ENCODE assay signal across 19 cellular contexts in the genomic region with DNA sequence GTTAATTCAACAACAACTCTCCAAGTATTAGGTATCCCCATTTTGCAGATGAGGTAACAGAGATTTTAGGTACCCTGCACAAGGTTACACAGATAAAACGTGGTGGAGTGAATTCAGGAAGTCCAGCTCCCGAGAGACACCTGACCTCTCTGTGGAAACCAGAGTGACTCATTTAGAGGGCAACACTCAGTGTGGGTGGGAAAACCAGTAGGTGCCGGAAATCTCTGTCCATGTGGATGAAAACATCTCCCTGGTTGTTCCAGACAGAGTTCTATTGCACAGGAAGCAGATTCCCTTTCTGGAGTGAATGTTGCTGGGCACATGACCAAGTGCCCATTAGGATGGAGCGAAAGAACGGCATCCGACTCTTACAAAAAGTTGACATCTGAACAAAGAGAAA.
DNase-seq lines count a peak whose midpoint lies in the region; ATAC-seq lines count a peak whose summit lies in the region.
"Had no signal": no experiment of that assay in that cellular context is flagged by ENCODE, and none has a peak within 500 bp of the region (broad histone marks: within the 10 kb centered on the region; RNA-seq: fewer than 3 reads in every experiment).

No MANE protein-coding gene starts in this region.

- no peak for ATAC-seq in HG02870 (IDR thresholded peaks at IDR 0.05; ENCODE audit: unreplicated experiment)
- no peak for ATAC-seq in HG03565 (IDR thresholded peaks at IDR 0.05; ENCODE audit: unreplicated experiment)
- ATAC-seq: body of pancreas; left lobe of liver; stimulated activated memory B cell treated with anti-CD40 and anti-IgM and Interleukin-4, amounts not matched to agents 10 μg/mL and 1 μg/mL and 100 μg/mL, for 72 hours had no signal

- CTCF ChIA-PET in activated naive CD4-positive, alpha-beta T cell treated with anti-CD3 and anti-CD28 coated beads, Interleukin-2, amount 10 ng/mL, durations not matched to agents 7 days and 5 days (lab: Charles Lee), result no interaction called here

- peak; percentile 47 for DNase-seq in HCEC 1CT
- peak; percentile 42 for DNase-seq in SW480 (ENCODE audit: low spot score)
- DNase-seq in glomerular visceral epithelial cell (ENCODE audit: extremely low spot score), result peak; percentile 87
- no peak for DNase-seq in activated naive CD4-positive, alpha-beta T cell treated with anti-CD3 and anti-CD28 coated beads, Interleukin-2, amount 10 ng/mL, durations not matched to agents 7 days and 5 days
- no peak for DNase-seq in mucosa of gallbladder (ENCODE audit: low spot score)
- DNase-seq: activated CD4-positive, alpha-beta T cell treated with anti-CD3 and anti-CD28 coated beads for 48 hours; activated CD8-positive, alpha-beta memory T cell treated with anti-CD3 and anti-CD28 coated beads, Interleukin-2, amount 50 U/mL, for 48 hours; activated naive CD4-positive, alpha-beta T cell; body of pancreas; DMS53; esophagus squamous epithelium; hypothalamus; NCI-H187; T1000; thyroid gland had no signal

- peaks cover 4% of the 10 kb centered on the region for H3K9me3 Mint-ChIP-seq in activated naive CD4-positive, alpha-beta T cell treated with anti-CD3 and anti-CD28 coated beads, Interleukin-2, amount 10 ng/mL, durations not matched to agents 7 days and 5 days

- no peaks in the 10 kb centered on the region for H3K4me1 Mint-ChIP-seq in activated naive CD4-positive, alpha-beta T cell treated with anti-CD3 and anti-CD28 coated beads, Interleukin-2, amount 10 ng/mL, durations not matched to agents 7 days and 5 days
- H3K4me1 Mint-ChIP-seq: stimulated activated memory B cell treated with anti-CD40 and anti-IgM and Interleukin-4, amounts not matched to agents 10 μg/mL and 1 μg/mL and 100 μg/mL, for 72 hours had no signal

- H3K27me3 Mint-ChIP-seq in activated naive CD4-positive, alpha-beta T cell treated with anti-CD3 and anti-CD28 coated beads, Interleukin-2, amount 10 ng/mL, durations not matched to agents 7 days and 5 days, result no peaks in the 10 kb centered on the region
- H3K27me3 Mint-ChIP-seq: stimulated activated memory B cell treated with anti-CD40 and anti-IgM and Interleukin-4, amounts not matched to agents 10 μg/mL and 1 μg/mL and 100 μg/mL, for 72 hours had no signal

- no peak overlapping the region for H3K27ac Mint-ChIP-seq in activated naive CD4-positive, alpha-beta T cell treated with anti-CD3 and anti-CD28 coated beads, Interleukin-2, amount 10 ng/mL, durations not matched to agents 7 days and 5 days
- H3K27ac Mint-ChIP-seq: stimulated activated memory B cell treated with anti-CD40 and anti-IgM and Interleukin-4, amounts not matched to agents 10 μg/mL and 1 μg/mL and 100 μg/mL, for 72 hours had no signal

- no peak overlapping the region for H3K4me3 Mint-ChIP-seq in activated naive CD4-positive, alpha-beta T cell treated with anti-CD3 and anti-CD28 coated beads, Interleukin-2, amount 10 ng/mL, durations not matched to agents 7 days and 5 days
- H3K4me3 Mint-ChIP-seq: stimulated activated memory B cell treated with anti-CD40 and anti-IgM and Interleukin-4, amounts not matched to agents 10 μg/mL and 1 μg/mL and 100 μg/mL, for 72 hours had no signal

- H3K36me3 Mint-ChIP-seq in activated naive CD4-positive, alpha-beta T cell treated with anti-CD3 and anti-CD28 coated beads, Interleukin-2, amount 10 ng/mL, durations not matched to agents 7 days and 5 days, result no peaks in the 10 kb centered on the region
- H3K36me3 Mint-ChIP-seq: stimulated activated memory B cell treated with anti-CD40 and anti-IgM and Interleukin-4, amounts not matched to agents 10 μg/mL and 1 μg/mL and 100 μg/mL, for 72 hours had no signal

Comparison
In these comparisons a context has a peak if more than half of its experiments do, and no peak if none do; other contexts are left out.
1. DNase-seq: peak in HCEC 1CT (single experiment), SW480 (single experiment) and glomerular visceral epithelial cell (single experiment); none in activated naive CD4-positive, alpha-beta T cell treated with anti-CD3 and anti-CD28 coated beads, Interleukin-2, amount 10 ng/mL, durations not matched to agents 7 days and 5 days (single experiment) and mucosa of gallbladder (single experiment).